Comparison of ENCODE assay signal across 8 cellular contexts in genomic region chr3:196287405-196288140, GRCh38. TPM values are rescaled to one million over a fixed set of nuclear protein-coding genes. Genes with fewer than 3 reads are reported as not detected.
DNase-seq lines count a peak whose midpoint lies in the region; ATAC-seq, FAIRE-seq and TF ChIP-seq lines count a peak whose summit lies in the region.

TSS of gene PCYT1A (minus strand) at chr3:196287726. CDS start at chr3:196270531, 17,195 bp downstream.

- peak; percentile 26 for FAIRE-seq in keratinocyte (lab: Jason Lieb, UNC)

- H3K9me1 ChIP-seq in keratinocyte (ENCODE audit: control insufficient read depth, extremely low read depth, insufficient read depth, low read length): no peaks in the 10 kb centered on the region

- TF ChIP-seq CTCF in keratinocyte (optimal IDR thresholded peaks at IDR 0.05 in 1 of 3, IDR thresholded peaks at IDR 0.05 in 1 of 3, conservative IDR thresholded peaks at IDR 0.05 in 1 of 3; ENCODE audit: extremely low read depth in 1 of 3, insufficient read depth in 2 of 3, low read length in 3 of 3): no peak

- peak within 1 kb of the TSS; percentile 93 for H3K9ac ChIP-seq in keratinocyte (ENCODE audit: control insufficient read depth, extremely low read depth, insufficient read depth, low read length)

- no peaks in the 10 kb centered on the region for H4K20me1 ChIP-seq in keratinocyte (ENCODE audit: control insufficient read depth, extremely low read depth, insufficient read depth, low read length)

- peak within 1 kb of the TSS; percentile 84 for H3K27ac ChIP-seq in keratinocyte (ENCODE audit: control insufficient read depth, insufficient read depth, low read length)

- H2AFZ ChIP-seq in keratinocyte (ENCODE audit: control insufficient read depth, low read length): peak within 1 kb of the TSS; percentile 97

- H3K4me1 ChIP-seq in keratinocyte (ENCODE audit: control insufficient read depth, extremely low read depth, insufficient read depth, low read length): peaks cover 20% of the 10 kb centered on the region

- dilution Hi-C loops in keratinocyte (cut with MboI; ENCODE audit: extremely low pct_ligation_motif_present, low sequenced_read_pairs): no loop called here

- peak within 1 kb of the TSS; percentile 55 to 94 (median 70) for H3K4me3 ChIP-seq in keratinocyte (ENCODE audit: control insufficient read depth in 2 of 3, extremely low read depth in 1 of 3, insufficient read depth in 2 of 3, low read depth in 1 of 3, low read length in 3 of 3)

- DNase-seq in AG08396 (ENCODE audit: low spot score) (peak; percentile 96), NCI-H446 treated with DMSO at 0.1 percent for 48 hours (lab: John Stamatoyannopoulos, UW) (peak; percentile 88), cerebellum (ENCODE audit: low spot score) (peak; percentile 96), keratinocyte (ENCODE audit: low read depth, low spot score) (peak; percentile 73)
- peak; percentile 53 for DNase-seq in activated CD4-positive, alpha-beta T cell treated with anti-CD3 and anti-CD28 coated beads for 1 hour
- DNase-seq in stimulated activated CD4-positive, alpha-beta T cell treated with anti-CD3 and anti-CD28 coated beads, Interleukin-12 subunit alpha, Interleukin-12 subunit beta, amount 100 ng/mL, for 48 hours (ENCODE audit: low read depth in 2 of 3, low spot score in 1 of 3): peak; percentile 64 to 74 (median 66)

- H3K27me3 ChIP-seq in keratinocyte (ENCODE audit: control insufficient read depth, extremely low read depth, insufficient read depth, low read length): no peaks in the 10 kb centered on the region

- no peaks in the 10 kb centered on the region for H3K36me3 ChIP-seq in keratinocyte (ENCODE audit: control insufficient read depth in 2 of 2, extremely low read depth in 1 of 2, insufficient read depth in 2 of 2, low read length in 2 of 2)

- peak within 1 kb of the TSS; percentile 91 for H3K4me2 ChIP-seq in keratinocyte (ENCODE audit: control insufficient read depth, extremely low read depth, insufficient read depth, low read depth, low read length)

- peaks cover 49% of the 10 kb centered on the region for H3K79me2 ChIP-seq in keratinocyte (ENCODE audit: control insufficient read depth, insufficient read depth, low read length)

- no peaks in the 10 kb centered on the region for H3K9me3 ChIP-seq in keratinocyte (ENCODE audit: control insufficient read depth, low read depth, low read length)

- ATAC-seq in GM19035 (IDR thresholded peaks at IDR 0.05; ENCODE audit: unreplicated experiment) (peak; percentile 86), HG03342 (IDR thresholded peaks at IDR 0.05; ENCODE audit: unreplicated experiment) (peak; percentile 70)

RNA-seq across cellular contexts. Expression of gene PCYT1A, which starts in this region (rescaled TPM):
- 36.6 TPM for total RNA-seq in cerebellum
- polyA plus RNA-seq in keratinocyte: 108 to 145 TPM (median 119 TPM) in 3 replicates
- 72.9 TPM for polyA plus RNA-seq in keratinocyte (2011; ENCODE audit: low read depth)
- 101 and 126 TPM in 2 replicates for polyA plus RNA-seq in keratinocyte (2011; cell fraction: cytosol; rRNA removed)
- 233 and 241 TPM in 2 replicates for polyA plus RNA-seq in keratinocyte (2011; cell fraction: nucleus; rRNA removed)
- 60.2 and 92.5 TPM in 2 replicates for polyA plus RNA-seq in keratinocyte (2012; ENCODE audit: low replicate concordance)
- 216 to 407 TPM (median 290 TPM) in 3 replicates for polyA minus RNA-seq in keratinocyte
- 141 TPM for polyA minus RNA-seq in keratinocyte (2011; cell fraction: cytosol; rRNA and poly(A)+ RNA removed)
- 208 and 271 TPM in 2 replicates for polyA minus RNA-seq in keratinocyte (2011; cell fraction: nucleus; rRNA and poly(A)+ RNA removed)

Comparison
In these comparisons a context has a peak if more than half of its experiments do, and no peak if none do; other contexts are left out.
1. Peak in every context shown above with its lines: DNase-seq, ATAC-seq, H3K4me3 ChIP-seq and H3K27ac ChIP-seq.